Comparison of ENCODE assay signal across 17 cellular contexts in genomic region chr12:50528800-50529199, GRCh38. TPM values are rescaled to one million over a fixed set of nuclear protein-coding genes. Genes with fewer than 3 reads are reported as not detected.
DNase-seq lines count a peak whose midpoint lies in the region; ATAC-seq, FAIRE-seq and TF ChIP-seq lines count a peak whose summit lies in the region.
"Had no signal": no experiment of that assay in that cellular context is flagged by ENCODE, and none has a peak within 500 bp of the region (broad histone marks: within the 10 kb centered on the region; RNA-seq: fewer than 3 reads in every experiment).

No MANE protein-coding gene starts in this region.

- no peak for FAIRE-seq in GM12878 (lab: Jason Lieb, UNC)
- FAIRE-seq: kidney had no signal

- in situ Hi-C loops in GM12878 (cut with MboI) = no loop called here

- WGBS in GM12878 (ENCODE audit: insufficient coverage, insufficient replicate concordance, low lambda C conversion rate, missing lambda C conversion rate) = 0% methylated on average over 1 of the region's 1 CpG
- 90 to 94% methylated on average over 1 of the region's 1 CpG for WGBS in tibial nerve, 2 donors

- no peak for TF ChIP-seq RAD21 in GM12878 (IDR thresholded peaks at IDR 0.05; ENCODE audit: insufficient read depth, low read depth, low read length)

- no peaks in the 10 kb centered on the region for H3K9me3 ChIP-seq in PC-3 (ENCODE audit: low read length)
- H3K9me3 ChIP-seq in GM12878 (replicated peaks; ENCODE audit: control insufficient read depth, insufficient read depth, low read length) = no peaks in the 10 kb centered on the region; the same call in none of the 3 replicates
- no peaks in the 10 kb centered on the region for H3K9me3 ChIP-seq in tibial nerve
- H3K9me3 ChIP-seq: testis had no signal

- H3K36me3 ChIP-seq in PC-3 (ENCODE audit: low read depth, low read length) = peaks cover 6% of the 10 kb centered on the region
- no peaks in the 10 kb centered on the region for H3K36me3 ChIP-seq in GM12878 (ENCODE audit: control insufficient read depth in 2 of 2, insufficient read depth in 2 of 2, low read length in 1 of 2)
- peaks cover 0 to 6% (median 0%) of the 10 kb centered on the region in 3 donors for H3K36me3 ChIP-seq in tibial nerve

- intact Hi-C loops in PC-3 (cut with micrococcal nuclease) = no loop called here
- intact Hi-C loops in GM12878 (cut with micrococcal nuclease; ENCODE audit: unreplicated experiment) = no loop called here

- H3K79me2 ChIP-seq in PC-3 (ENCODE audit: low read length) (peaks cover 82% of the 10 kb centered on the region), GM12878 (ENCODE audit: control insufficient read depth, insufficient read depth, low read length) (peaks cover 59% of the 10 kb centered on the region)

- BruUV-seq in PC-3 (replicated peaks; lab: Mats Ljungman, UMichigan) (no TSS peak), GM12878 (replicated peaks; lab: Mats Ljungman, UMichigan) (no TSS peak)

- no peaks in the 10 kb centered on the region for H3K9me3 Mint-ChIP-seq in T-helper 1 cell treated with Interleukin-12 subunit alpha and Interleukin-12 subunit beta and Interleukin-4 antibody, amounts not matched to agents 30 μg/mL and 1 μg/mL, for 36 hours
- H3K9me3 Mint-ChIP-seq in nephron progenitor cell = peaks cover 7% of the 10 kb centered on the region

- peak overlapping the region; percentile 14 for H3K4me3 Mint-ChIP-seq in T-helper 1 cell treated with Interleukin-12 subunit alpha and Interleukin-12 subunit beta and Interleukin-4 antibody, amounts not matched to agents 30 μg/mL and 1 μg/mL, for 36 hours
- H3K4me3 Mint-ChIP-seq in nephron progenitor cell = no peak overlapping the region

- H3F3A ChIP-seq in PC-3 (ENCODE audit: low read length, unreplicated experiment) = peaks cover 20% of the 10 kb centered on the region

- CTCF ChIA-PET in PC-3 (lab: Charles Lee) = no interaction called here
- CTCF ChIA-PET in GM12878 (lab: Yijun Ruan, JAX) = interaction anchor here (1.5 kb wide), 1 partner anchor 9 kb away, joined by 4 read pairs; no protein-coding TSS in a partner anchor

- DNase-seq in T-helper 1 cell (no peak), PC-3 (no peak), GM12878 (ENCODE audit: low read depth, low spot score) (no peak), nephron progenitor cell (no peak), midbrain (lab: John Stamatoyannopoulos, UW) (no peak), hypothalamus (lab: John Stamatoyannopoulos, UW) (no peak), tibial nerve (ENCODE audit: low spot score in 2 of 2) (no peak)
- DNase-seq: activated CD4-positive, alpha-beta T cell treated with anti-CD3 and anti-CD28 coated beads for 1 hour; effector CD4-positive, alpha-beta T cell; kidney; NCI-H187 treated with DMSO at 0.1 percent for 48 hours; NCI-H446 treated with DMSO at 0.1 percent for 48 hours; nucleus accumbens; Right ventricle myocardium superior; testis had no signal

- H3K27me3 ChIP-seq in PC-3 (ENCODE audit: low read length) (no peaks in the 10 kb centered on the region), GM12878 (replicated peaks in 1 of 2; ENCODE audit: control insufficient read depth in 2 of 2, insufficient read depth in 2 of 2, low read length in 1 of 2) (no peaks in the 10 kb centered on the region), tibial nerve (no peaks in the 10 kb centered on the region)
- H3K27me3 ChIP-seq: testis had no signal

- H3K9ac ChIP-seq in PC-3 (ENCODE audit: low read length) (no peak overlapping the region), GM12878 (ENCODE audit: control insufficient read depth, insufficient read depth, low read length) (no peak overlapping the region)

- H3K4me3 ChIP-seq in PC-3 (ENCODE audit: low read length) (no peak overlapping the region), GM12878 (no peak overlapping the region), tibial nerve (no peak overlapping the region)
- H3K4me3 ChIP-seq: testis had no signal

- no peaks in the 10 kb centered on the region for H3K9me2 ChIP-seq in PC-3 (replicated peaks; ENCODE audit: low read length)

- TF ChIP-seq EP300 in GM12878 (IDR thresholded peaks at IDR 0.05; ENCODE audit: borderline replicate concordance in 1 of 2, control insufficient read depth in 1 of 2, low read depth in 2 of 2, low read length in 2 of 2) (no peak), tibial nerve (IDR thresholded peaks at IDR 0.05) (no peak)

- SMC1A ChIA-PET in GM12878 (lab: Charles Lee; ENCODE audit: uncharacterized antibody, unreplicated experiment) = interaction anchor here (1.1 to 1.2 kb wide), 2 partner anchors 13 to 21 kb away, joined by 3 read pairs; no protein-coding TSS in a partner anchor

- peak overlapping the region; percentile 53 for H3K27ac Mint-ChIP-seq in T-helper 1 cell treated with Interleukin-12 subunit alpha and Interleukin-12 subunit beta and Interleukin-4 antibody, amounts not matched to agents 30 μg/mL and 1 μg/mL, for 36 hours
- peak overlapping the region; percentile 27 for H3K27ac Mint-ChIP-seq in nephron progenitor cell

- no peaks in the 10 kb centered on the region for H4K20me1 ChIP-seq in PC-3 (ENCODE audit: low read length)
- H4K20me1 ChIP-seq in GM12878 (ENCODE audit: control insufficient read depth, insufficient read depth) = no peaks in the 10 kb centered on the region

- TF ChIP-seq POLR2A in GM12878 (IDR thresholded peaks at IDR 0.05; ENCODE audit: low read depth, low read length) = no peak
- no peak for TF ChIP-seq POLR2A in tibial nerve (IDR thresholded peaks at IDR 0.05)

- H3K27me3 Mint-ChIP-seq in T-helper 1 cell treated with Interleukin-12 subunit alpha and Interleukin-12 subunit beta and Interleukin-4 antibody, amounts not matched to agents 30 μg/mL and 1 μg/mL, for 36 hours (ENCODE audit: low read depth) = no peaks in the 10 kb centered on the region
- H3K27me3 Mint-ChIP-seq in nephron progenitor cell (ENCODE audit: low read depth, poor library complexity) = no peaks in the 10 kb centered on the region

- TF ChIP-seq CTCF in PC-3 (conservative IDR thresholded peaks at IDR 0.05; ENCODE audit: low read depth, low read length) (no peak), GM12878 (IDR thresholded peaks at IDR 0.05 in 2 of 3, conservative IDR thresholded peaks at IDR 0.05 in 1 of 3; ENCODE audit: control insufficient read depth in 2 of 3, extremely low read depth in 1 of 3, insufficient read depth in 1 of 3, low read depth in 3 of 3, low read length in 3 of 3) (no peak), nephron progenitor cell (IDR thresholded peaks at IDR 0.05) (no peak), tibial nerve (IDR thresholded peaks at IDR 0.05) (no peak)

- 0 out of 2 replicates have a peak overlapping the region, but pooled peaks have one; percentile 1 for H3K27ac ChIP-seq in PC-3 (ENCODE audit: low read length)
- peak overlapping the region; percentile 4; the same call in 1 of the 2 replicates for H3K27ac ChIP-seq in GM12878 (ENCODE audit: control insufficient read depth, insufficient read depth)
- no peak overlapping the region for H3K27ac ChIP-seq in tibial nerve
- H3K27ac ChIP-seq: testis had no signal

- POLR2A ChIA-PET in PC-3 (lab: Charles Lee; ENCODE audit: unreplicated experiment) (no interaction called here), GM12878 (lab: Charles Lee) (interaction anchor here (0.6 to 1.2 kb wide), 2 partner anchors 34 to 151 kb away, joined by 3 read pairs; no protein-coding TSS in a partner anchor)

- H3K4me2 ChIP-seq in PC-3 (ENCODE audit: low read length) (no peak overlapping the region), GM12878 (ENCODE audit: control insufficient read depth, insufficient read depth) (0 out of 2 replicates have a peak overlapping the region, but pooled peaks have one; percentile 7)

- no peak overlapping the region for H2AFZ ChIP-seq in PC-3 (ENCODE audit: low read length)
- no peak overlapping the region for H2AFZ ChIP-seq in GM12878 (ENCODE audit: control insufficient read depth, low read depth, low read length)

- peaks cover 29% of the 10 kb centered on the region for H3K4me1 Mint-ChIP-seq in T-helper 1 cell treated with Interleukin-12 subunit alpha and Interleukin-12 subunit beta and Interleukin-4 antibody, amounts not matched to agents 30 μg/mL and 1 μg/mL, for 36 hours (ENCODE audit: low read depth)
- H3K4me1 Mint-ChIP-seq in nephron progenitor cell = peaks cover 20% of the 10 kb centered on the region

- ATAC-seq in PC-3 = no peak
- ATAC-seq in GM12878 = no peak
- ATAC-seq: sciatic nerve had no signal

- peaks cover 11% of the 10 kb centered on the region for H3K36me3 Mint-ChIP-seq in T-helper 1 cell treated with Interleukin-12 subunit alpha and Interleukin-12 subunit beta and Interleukin-4 antibody, amounts not matched to agents 30 μg/mL and 1 μg/mL, for 36 hours (ENCODE audit: low read depth)
- H3K36me3 Mint-ChIP-seq in nephron progenitor cell (ENCODE audit: low read depth) = peaks cover 23% of the 10 kb centered on the region

- H3K4me1 ChIP-seq in PC-3 (ENCODE audit: insufficient read depth, low read length) (peaks cover 74% of the 10 kb centered on the region), GM12878 (ENCODE audit: control insufficient read depth, insufficient read depth, low read length) (peaks cover 50% of the 10 kb centered on the region), tibial nerve (peaks cover 0 to 73% (median 29%) of the 10 kb centered on the region in 4 donors)

- RAD21 ChIA-PET in GM12878 (lab: Charles Lee; ENCODE audit: unreplicated experiment) = interaction anchor here (1.1 kb wide), 1 partner anchor 20 kb away, joined by 5 read pairs; no protein-coding TSS in a partner anchor

TF ChIP-seq in GM12878, 131 proteins besides CTCF, POLR2A, EP300 and RAD21 (continues in another document):
- TF ChIP-seq FOS (IDR thresholded peaks at IDR 0.05; ENCODE audit: borderline replicate concordance, extremely low read depth, insufficient read length) (no peak), ZSCAN29 (IDR thresholded peaks at IDR 0.05) (no peak), RUNX3 (IDR thresholded peaks at IDR 0.05; ENCODE audit: low read length) (peak; percentile 36; the same call in 1 of the 2 replicates)

RNA-seq across cellular contexts. Expression of gene DIP2B, which starts 24.0 kb away (rescaled TPM):
- 36.3 and 39.6 TPM in 2 replicates for total RNA-seq in PC-3 (2014; rRNA removed)
- 77.3 and 79.8 TPM in 2 replicates for total RNA-seq in GM12878 (2013; cell fraction: nucleolus; rRNA removed)
- total RNA-seq in GM12878 (2014; rRNA removed) = 18.2 and 19.1 TPM in 2 replicates
- 22.2 and 22.3 TPM in 2 replicates for total RNA-seq in GM12878 (2014; rRNA removed; fragmentation: Illumina TruSeq; extraction: Trizol)
- 28.5 and 30.0 TPM in 2 replicates for total RNA-seq in GM12878 (2021)
- 9.3 TPM for polyA plus RNA-seq in GM12878 (2011; ENCODE audit: low read depth)
- polyA plus RNA-seq in GM12878 (2011; rRNA removed) = 20.7 and 22.2 TPM in 2 replicates
- 16.0 and 17.4 TPM in 2 replicates for polyA plus RNA-seq in GM12878 (2011; cell fraction: cytosol; rRNA removed)
- polyA plus RNA-seq in GM12878 (2011; cell fraction: nucleus; rRNA removed) = 20.7 and 21.0 TPM in 2 replicates
- 10.0 and 14.7 TPM in 2 replicates for polyA plus RNA-seq in GM12878 (2012)
- polyA plus RNA-seq in GM12878 (2014; fragmentation: Illumina TruSeq; extraction: Trizol) = 24.4 and 27.1 TPM in 2 replicates
- 1 to 10 TPM; 4.5 to 4.6 TPM for polyA plus RNA-seq in GM12878 (2014; fragmentation: Nextera tagmentation; extraction: Ambion mirVana)
- 16.5 and 18.3 TPM in 2 replicates for polyA plus RNA-seq in GM12878 (2014; rRNA removed)
- polyA plus RNA-seq in GM12878 (2016; fragmentation: Nextera tagmentation; extraction: Ambion mirVana) = 10 to 100 TPM; 14.3 to 19.0 TPM
- polyA minus RNA-seq in GM12878 (2011; rRNA and poly(A)+ RNA removed) = 53.0 and 57.6 TPM in 2 replicates
- 14.8 and 17.8 TPM in 2 replicates for polyA minus RNA-seq in GM12878 (2011; cell fraction: cytosol; rRNA and poly(A)+ RNA removed)
- 18.7 and 25.4 TPM in 2 replicates for polyA minus RNA-seq in GM12878 (2011; cell fraction: nucleus; rRNA and poly(A)+ RNA removed)
- 10 to 100 TPM; 38.6 to 59.0 (median 44.8) TPM for total RNA-seq in tibial nerve

Comparison
In these comparisons a context has a peak if more than half of its experiments do, and no peak if none do; other contexts are left out.
1. H3K27ac ChIP-seq: peak in PC-3 (single experiment) and GM12878 (single experiment); none in tibial nerve (0 of 4).